In genomic region chr18:48574667-48575300, GRCh38 we compare ENCODE assay signal across 21 cellular contexts. TPM values are rescaled to one million over a fixed set of nuclear protein-coding genes. Genes with fewer than 3 reads are reported as not detected.
DNase-seq lines count a peak whose midpoint lies in the region; ATAC-seq, FAIRE-seq and TF ChIP-seq lines count a peak whose summit lies in the region.
"Had no signal": no experiment of that assay in that cellular context is flagged by ENCODE, and none has a peak within 500 bp of the region (broad histone marks: within the 10 kb centered on the region; RNA-seq: fewer than 3 reads in every experiment).

No MANE protein-coding gene starts in this region.

- H3K9ac ChIP-seq in K562 (ENCODE audit: insufficient read depth in 1 of 2, low read depth in 2 of 2, low read length in 2 of 2) (no peak overlapping the region), kidney (ENCODE audit: low read length in 2 of 2) (no peak overlapping the region)

- peaks cover 3% of the 10 kb centered on the region for H3K27me3 Mint-ChIP-seq in nephron (ENCODE audit: low read depth)

- H3K4me3 Mint-ChIP-seq in nephron: no peak overlapping the region
- H3K4me3 Mint-ChIP-seq: CD4-positive, CD25-positive, alpha-beta regulatory T cell had no signal

- POLR2A ChIA-PET in K562 (lab: Yijun Ruan, JAX): interaction anchor here (1.0 kb wide), 1 partner anchor 12 kb away, joined by 3 read pairs; no protein-coding TSS in a partner anchor

- no peaks in the 10 kb centered on the region for H3K79me2 ChIP-seq in K562 (ENCODE audit: control insufficient read depth, insufficient read depth, low read length)

- no peak overlapping the region for H3K4me2 ChIP-seq in K562 (ENCODE audit: insufficient read depth, low read length)

- no peaks in the 10 kb centered on the region for H3K9me1 ChIP-seq in K562 (ENCODE audit: control insufficient read depth, insufficient read depth, low read length)

- 56% methylated on average over 8 of the region's 11 CpGs for WGBS in K562 (ENCODE audit: insufficient coverage, low coverage, missing lambda C conversion rate)

- no peak overlapping the region for H3K27ac ChIP-seq in K562 (ENCODE audit: extremely low read depth, low read depth, low read length)
- H3K27ac ChIP-seq in kidney (ENCODE audit: low read depth in 2 of 2, low read length in 2 of 2): no peak overlapping the region
- peak overlapping the region; percentile 98 for H3K27ac ChIP-seq in temporal lobe (ENCODE audit: low read depth, low read length)

- ATAC-seq in K562 (no peak), GM21619 (IDR thresholded peaks at IDR 0.05; ENCODE audit: unreplicated experiment) (no peak), GM18873 (IDR thresholded peaks at IDR 0.05; ENCODE audit: low FRiP score, unreplicated experiment) (no peak)

- H3K4me1 Mint-ChIP-seq in nephron: peaks cover 33% of the 10 kb centered on the region
- H3K4me1 Mint-ChIP-seq: CD4-positive, CD25-positive, alpha-beta regulatory T cell had no signal

- FAIRE-seq in K562 (lab: Jason Lieb, UNC) (no peak), kidney (lab: Jason Lieb, UNC) (no peak)
- FAIRE-seq: A204.1, G401.6, GM19239 had no signal

- H4K20me1 ChIP-seq in K562 (replicated peaks; ENCODE audit: control insufficient read depth, insufficient read depth, low read length): 0 out of 2 replicates have a peak, but pooled peaks cover 3% of the 10 kb centered on the region

- no peak for TF ChIP-seq EP300 in K562 (IDR thresholded peaks at IDR 0.05; ENCODE audit: low read length)

- H2AFZ ChIP-seq in K562 (ENCODE audit: low read depth, low read length): no peak overlapping the region

- H3K9me3 ChIP-seq in K562 (replicated peaks; ENCODE audit: control insufficient read depth, insufficient read depth, low read depth, low read length) (no peaks in the 10 kb centered on the region), kidney (ENCODE audit: control insufficient read depth in 1 of 2, low read length in 2 of 2) (peaks cover 0 to 5% of the 10 kb centered on the region in 2 donors)
- H3K9me3 ChIP-seq: BE2C, Caco-2 had no signal

- DNase-seq in K562 (ENCODE audit: extremely low read depth in 1 of 4, low spot score in 3 of 4) (no peak), kidney (peak; percentile 26), COLO829 (ENCODE audit: low spot score) (no peak)
- DNase-seq: Caco-2; CD4-positive, CD25-positive, alpha-beta regulatory T cell; GOT3; KBM-7; NCI-H1694 treated with DMSO at 0.1 percent for 48 hours; NCI-H2107; NCI-H2227 treated with DMSO at 0.1 percent for 48 hours; NCI-H524; OCI-M1; Right ventricle myocardium superior had no signal

- no peaks in the 10 kb centered on the region for H3K27me3 ChIP-seq in K562 (ENCODE audit: control insufficient read depth in 2 of 2, insufficient read depth in 2 of 2, low read length in 2 of 2)
- H3K27me3 ChIP-seq: BE2C had no signal

- in situ Hi-C loops in K562 (cut with MboI): no loop called here

- intact Hi-C loops in K562 (cut with micrococcal nuclease) (no loop called here), kidney (cut with DNase I) (no loop called here)

- TF ChIP-seq POLR2A in K562 (conservative IDR thresholded peaks at IDR 0.05): no peak

- BruUV-seq in K562 (replicated peaks; lab: Mats Ljungman, UMichigan): no TSS peak

- peaks cover 20% of the 10 kb centered on the region for H3K36me3 Mint-ChIP-seq in nephron (ENCODE audit: low read depth)
- H3K36me3 Mint-ChIP-seq: CD4-positive, CD25-positive, alpha-beta regulatory T cell had no signal

- H3K4me1 ChIP-seq in K562 (replicated peaks in 1 of 2; ENCODE audit: control insufficient read depth in 2 of 2, insufficient read depth in 2 of 2, low read length in 2 of 2) (peaks cover 3 to 8% of the 10 kb centered on the region in 2 experiments; a peak in 4 of 5 replicates), kidney (ENCODE audit: control insufficient read depth in 1 of 2, insufficient read depth in 1 of 2, low read depth in 1 of 2, low read length in 2 of 2) (no peaks in the 10 kb centered on the region)
- H3K4me1 ChIP-seq: Caco-2 had no signal

- H3K36me3 ChIP-seq in K562 (ENCODE audit: control insufficient read depth, insufficient read depth, low read length) (no peaks in the 10 kb centered on the region), kidney (ENCODE audit: control insufficient read depth in 1 of 2, insufficient read depth in 2 of 2, low read length in 2 of 2) (no peaks in the 10 kb centered on the region)
- H3K36me3 ChIP-seq: BE2C had no signal

- H3K9me3 Mint-ChIP-seq in nephron: peaks cover 7% of the 10 kb centered on the region

- CTCF ChIA-PET in K562 (lab: Yijun Ruan, JAX; ENCODE audit: low intra/inter-chr PET ratio): no interaction called here

- peak overlapping the region; percentile 41 to 78 (median 71) for H3K27ac Mint-ChIP-seq in nephron
- H3K27ac Mint-ChIP-seq: CD4-positive, CD25-positive, alpha-beta regulatory T cell had no signal

- no peak overlapping the region for H3K4me3 ChIP-seq in K562
- H3K4me3 ChIP-seq in kidney (ENCODE audit: low read length in 2 of 2): no peak overlapping the region

- TF ChIP-seq CTCF in K562 (IDR thresholded peaks at IDR 0.05 in 2 of 3, conservative IDR thresholded peaks at IDR 0.05 in 1 of 3; ENCODE audit: insufficient read depth in 2 of 3, low read depth in 1 of 3, low read length in 3 of 3) (no peak), kidney (IDR thresholded peaks at IDR 0.05; ENCODE audit: borderline replicate concordance, extremely low read depth, insufficient read depth) (no peak), nephron (IDR thresholded peaks at IDR 0.05; ENCODE audit: unreplicated experiment in 3 of 3) (no peak)

- no peak for TF ChIP-seq RAD21 in K562 (CRISPR knock-in tag; conservative IDR thresholded peaks at IDR 0.05 in 1 of 2, IDR thresholded peaks at IDR 0.05 in 1 of 2)

TF ChIP-seq in K562, 482 proteins besides CTCF, POLR2A, EP300 and RAD21 (continues in another document):
- no peak for TF ChIP-seq CEBPZ (IDR thresholded peaks at IDR 0.05; ENCODE audit: borderline replicate concordance, low read depth, low read length)
- peak; percentile 5 for TF ChIP-seq ZFP36 (IDR thresholded peaks at IDR 0.05; ENCODE audit: low read depth, low read length, partially characterized antibody)
- TF ChIP-seq RBM25 (IDR thresholded peaks at IDR 0.05; ENCODE audit: low read depth, low read length, severe bottlenecking): peak; percentile 21
- TF ChIP-seq NCOA4 (IDR thresholded peaks at IDR 0.05; ENCODE audit: partially characterized antibody): no peak
- no peak for TF ChIP-seq KLF13 (tag; IDR thresholded peaks at IDR 0.05; ENCODE audit: borderline replicate concordance, low read depth)
- TF ChIP-seq ZNF449 (CRISPR knock-in tag; IDR thresholded peaks at IDR 0.05): no peak
- no peak for TF ChIP-seq PTBP1 (IDR thresholded peaks at IDR 0.05; ENCODE audit: low read depth, low read length)

RNA-seq across cellular contexts. Expression of gene CTIF, which starts 36.0 kb away (rescaled TPM):
- total RNA-seq in K562 (2011; cell fraction: chromatin; rRNA removed; ENCODE audit: low replicate concordance): 20.1 and 49.3 TPM in 2 replicates
- total RNA-seq in K562 (2011; cell fraction: nucleolus; rRNA removed): 14.0 and 21.6 TPM in 2 replicates
- total RNA-seq in K562 (2011; cell fraction: nucleoplasm; rRNA removed): 17.9 and 22.7 TPM in 2 replicates
- total RNA-seq in K562 (2014; rRNA removed) (2.2 and 6.6 TPM in 2 replicates), K562 (2014; rRNA removed; fragmentation: Illumina TruSeq; extraction: Trizol) (1.5 TPM in 2 replicates), K562 (2015; rRNA removed; fragmentation: Illumina TruSeq; extraction: Trizol) (2.4 and 3.7 TPM in 2 replicates), K562 (2021) (8.5 and 11.5 TPM in 2 replicates), kidney (37.3 TPM), temporal lobe (59.0 TPM)
- polyA plus RNA-seq in K562 (2011; rRNA removed) (2.2 and 4.8 TPM in 2 replicates), K562 (2014; fragmentation: Illumina TruSeq; extraction: Trizol) (3.9 and 4.2 TPM in 2 replicates), K562 (2014; fragmentation: Nextera tagmentation; extraction: Ambion mirVana) (under 1 TPM; 0.17 to 0.31 TPM), K562 (2014; rRNA removed) (4.1 and 6.0 TPM in 2 replicates), kidney (ENCODE audit: insufficient read depth, low read depth, low replicate concordance) (41.9 TPM)
- polyA plus RNA-seq in K562 (2011; cell fraction: cytosol; rRNA removed): 1.7 and 2.8 TPM in 2 replicates
- polyA plus RNA-seq in K562 (2011; cell fraction: nucleus; rRNA removed): 14.2 and 21.5 TPM in 2 replicates
- 5.6 and 6.6 TPM in 2 replicates for polyA plus RNA-seq in K562 (2012)
- polyA minus RNA-seq in K562 (2011; rRNA and poly(A)+ RNA removed): 2.0 and 2.6 TPM in 2 replicates
- polyA minus RNA-seq in K562 (2011; cell fraction: cytosol; rRNA and poly(A)+ RNA removed): 3.9 and 8.2 TPM in 2 replicates
- 4.8 and 13.1 TPM in 2 replicates for polyA minus RNA-seq in K562 (2011; cell fraction: nucleus; rRNA and poly(A)+ RNA removed)
